In genomic region chr3:195771651-195772300, GRCh38 we compare ENCODE assay signal across 31 cellular contexts. TPM values are rescaled to one million over a fixed set of nuclear protein-coding genes. Genes with fewer than 3 reads are reported as not detected.
A peak's percentile ranks its signal among the peaks of the same experiment; 100 is the strongest.
DNase-seq lines count a peak whose midpoint lies in the region; ATAC-seq and TF ChIP-seq lines count a peak whose summit lies in the region.
"Had no signal": no experiment of that assay in that cellular context is flagged by ENCODE, and none has a peak within 500 bp of the region (broad histone marks: within the 10 kb centered on the region; RNA-seq: fewer than 3 reads in every experiment).

No MANE protein-coding gene starts in this region.

- H3K27me3 Mint-ChIP-seq in activated T-cell treated with anti-CD3 and anti-CD28 coated beads, Interleukin-2, amount 50 U/mL, for 24 hours, result no peaks in the 10 kb centered on the region
- no peaks in the 10 kb centered on the region for H3K27me3 Mint-ChIP-seq in activated CD8-positive, alpha-beta T cell treated with anti-CD3 and anti-CD28 coated beads, Interleukin-2, amount 10 ng/mL, durations not matched to agents 7 days and 5 days (ENCODE audit: low read depth)
- H3K27me3 Mint-ChIP-seq: activated CD4-positive, alpha-beta memory T cell treated with anti-CD3 and anti-CD28 coated beads, Interleukin-2, amount 10 ng/mL, durations not matched to agents 7 days and 5 days; CD4-positive, alpha-beta T cell; T-cell had no signal

- no peaks in the 10 kb centered on the region for H3K36me3 ChIP-seq in upper lobe of right lung
- H3K36me3 ChIP-seq: MG63, ovary, thoracic aorta had no signal

- H3K4me3 ChIP-seq in upper lobe of right lung, result no peak overlapping the region
- H3K4me3 ChIP-seq: hepatocyte, MG63, ovary, skin epidermis, thoracic aorta had no signal

- no peaks in the 10 kb centered on the region for H3K9me3 Mint-ChIP-seq in activated T-cell treated with anti-CD3 and anti-CD28 coated beads, Interleukin-2, amount 50 U/mL, for 24 hours
- no peaks in the 10 kb centered on the region for H3K9me3 Mint-ChIP-seq in activated CD8-positive, alpha-beta T cell treated with anti-CD3 and anti-CD28 coated beads, Interleukin-2, amount 10 ng/mL, durations not matched to agents 7 days and 5 days (ENCODE audit: insufficient read depth)
- H3K9me3 Mint-ChIP-seq: CD4-positive, alpha-beta T cell had no signal

- intact Hi-C loops in left colon (cut with DNase I, micrococcal nuclease) (no loop called here), upper lobe of right lung (cut with DNase I) (no loop called here)

- no peaks in the 10 kb centered on the region for H3K9me3 ChIP-seq in upper lobe of right lung
- H3K9me3 ChIP-seq: MG63, ovary, thoracic aorta had no signal

- no peak overlapping the region for H3K27ac ChIP-seq in upper lobe of right lung
- H3K27ac ChIP-seq: hepatocyte, HL-60, KMS-11, ovary, RWPE1, skin epidermis, thoracic aorta had no signal

- no peaks in the 10 kb centered on the region for H3K4me1 ChIP-seq in upper lobe of right lung

- TF ChIP-seq CTCF in upper lobe of right lung (IDR thresholded peaks at IDR 0.05), result no peak

- POLR2A ChIA-PET in activated CD8-positive, alpha-beta T cell treated with anti-CD3 and anti-CD28 coated beads, Interleukin-2, amount 10 ng/mL, durations not matched to agents 7 days and 5 days (lab: Charles Lee), result no interaction called here

- no peaks in the 10 kb centered on the region for H3K4me1 Mint-ChIP-seq in activated T-cell treated with anti-CD3 and anti-CD28 coated beads, Interleukin-2, amount 50 U/mL, for 24 hours (ENCODE audit: low read depth)
- no peaks in the 10 kb centered on the region for H3K4me1 Mint-ChIP-seq in activated CD8-positive, alpha-beta T cell treated with anti-CD3 and anti-CD28 coated beads, Interleukin-2, amount 10 ng/mL, durations not matched to agents 7 days and 5 days (ENCODE audit: low read depth)
- H3K4me1 Mint-ChIP-seq: activated CD4-positive, alpha-beta memory T cell treated with anti-CD3 and anti-CD28 coated beads, Interleukin-2, amount 10 ng/mL, durations not matched to agents 7 days and 5 days; nephron; T-cell had no signal

- H3K4me3 Mint-ChIP-seq in activated T-cell treated with anti-CD3 and anti-CD28 coated beads, Interleukin-2, amount 50 U/mL, for 24 hours, result no peak overlapping the region
- H3K4me3 Mint-ChIP-seq in activated CD8-positive, alpha-beta T cell treated with anti-CD3 and anti-CD28 coated beads, Interleukin-2, amount 10 ng/mL, durations not matched to agents 7 days and 5 days, result peak overlapping the region; percentile 56
- H3K4me3 Mint-ChIP-seq: activated CD4-positive, alpha-beta memory T cell treated with anti-CD3 and anti-CD28 coated beads, Interleukin-2, amount 10 ng/mL, durations not matched to agents 7 days and 5 days; CD4-positive, alpha-beta T cell; nephron; T-cell had no signal

- CTCF ChIA-PET in activated CD8-positive, alpha-beta T cell treated with anti-CD3 and anti-CD28 coated beads, Interleukin-2, amount 10 ng/mL, durations not matched to agents 7 days and 5 days (lab: Charles Lee), result interaction anchor here (0.6 to 1.6 kb wide), 2 partner anchors 79 to 384 kb away, joined by 3 to 4 read pairs; no protein-coding TSS in a partner anchor

- H3K27ac Mint-ChIP-seq in activated T-cell treated with anti-CD3 and anti-CD28 coated beads, Interleukin-2, amount 50 U/mL, for 24 hours, result peak overlapping the region; percentile 69
- peak overlapping the region; percentile 81 for H3K27ac Mint-ChIP-seq in activated CD8-positive, alpha-beta T cell treated with anti-CD3 and anti-CD28 coated beads, Interleukin-2, amount 10 ng/mL, durations not matched to agents 7 days and 5 days
- H3K27ac Mint-ChIP-seq: activated CD4-positive, alpha-beta memory T cell treated with anti-CD3 and anti-CD28 coated beads, Interleukin-2, amount 10 ng/mL, durations not matched to agents 7 days and 5 days; CD4-positive, alpha-beta T cell; nephron; T-cell had no signal

- no peaks in the 10 kb centered on the region for H3K36me3 Mint-ChIP-seq in activated T-cell treated with anti-CD3 and anti-CD28 coated beads, Interleukin-2, amount 50 U/mL, for 24 hours (ENCODE audit: low read depth)
- H3K36me3 Mint-ChIP-seq in activated CD8-positive, alpha-beta T cell treated with anti-CD3 and anti-CD28 coated beads, Interleukin-2, amount 10 ng/mL, durations not matched to agents 7 days and 5 days (ENCODE audit: low read depth), result peaks cover 3% of the 10 kb centered on the region
- H3K36me3 Mint-ChIP-seq: T-cell had no signal

- ATAC-seq in activated CD8-positive, alpha-beta T cell treated with anti-CD3 and anti-CD28 coated beads, Interleukin-2, amount 10 ng/mL, durations not matched to agents 7 days and 5 days, result peak; percentile 27
- ATAC-seq in left colon (peak; percentile 23), upper lobe of right lung (no peak), HG03354 (IDR thresholded peaks at IDR 0.05; ENCODE audit: poor library complexity, severe bottlenecking, unreplicated experiment) (no peak)
- ATAC-seq: T-cell had no signal

- DNase-seq in activated T-cell treated with anti-CD3 and anti-CD28 coated beads, Interleukin-2, amount 50 U/mL, for 24 hours, result no peak
- no peak for DNase-seq in activated T-cell treated with anti-CD3 and anti-CD28 coated beads, Interleukin-2, amount 50 U/mL, for 1 hour
- no peak for DNase-seq in activated CD8-positive, alpha-beta T cell treated with anti-CD3 and anti-CD28 coated beads, Interleukin-2, amount 10 ng/mL, durations not matched to agents 7 days and 5 days
- DNase-seq in left colon (no peak), upper lobe of right lung (peak; percentile 38), amniotic stem cell (lab: John Stamatoyannopoulos, UW) (no peak)
- DNase-seq in effector CD8-positive, alpha-beta T cell (lab: John Stamatoyannopoulos, UW), result no peak
- DNase-seq: activated CD4-positive, alpha-beta memory T cell treated with anti-CD3 and anti-CD28 coated beads, Interleukin-2, amount 10 ng/mL, durations not matched to agents 7 days and 5 days; activated effector memory CD4-positive, alpha-beta T cell treated with anti-CD3 and anti-CD28 coated beads, Interleukin-2, amount 50 U/mL, for 16 hours; activated T-cell treated with anti-CD3 and anti-CD28 coated beads for 4 hours; dermis blood vessel endothelial cell; MG63; NCI-H1105; NCI-H187 treated with DMSO at 0.1 percent for 48 hours; NCI-H2171 treated with DMSO at 0.1 percent for 48 hours; NCI-H510A; retina; stimulated activated naive CD4-positive, alpha-beta T cell had no signal

- no peaks in the 10 kb centered on the region for H3K27me3 ChIP-seq in upper lobe of right lung
- H3K27me3 ChIP-seq: hepatocyte, MG63, ovary had no signal

RNA-seq across cellular contexts. Expression of gene MUC4, which starts 40.0 kb away (rescaled TPM):
- total RNA-seq in activated CD8-positive, alpha-beta T cell treated with anti-CD3 and anti-CD28 coated beads, Interleukin-2, amount 10 ng/mL, durations not matched to agents 7 days and 5 days, result under 1 TPM in 1 of 2 experiments, not detected in 1; 0.05 TPM
- 100 to 1,000 TPM; 114 to 356 TPM for total RNA-seq in left colon
- total RNA-seq in upper lobe of right lung, result 1.1 TPM
- total RNA-seq: CD4-positive, alpha-beta T cell; lung microvascular endothelial cell; SK-MEL-5; thoracic aorta had no signal

RNA-seq across cellular contexts. Expression of gene MUC20, which starts 51.0 kb away (rescaled TPM):
- 1 to 10 TPM in 1 of 2 experiments, under 1 TPM in 1; 0.53 to 1.7 TPM for total RNA-seq in activated CD8-positive, alpha-beta T cell treated with anti-CD3 and anti-CD28 coated beads, Interleukin-2, amount 10 ng/mL, durations not matched to agents 7 days and 5 days
- total RNA-seq in left colon (100 to 1,000 TPM; 110 to 115 TPM), upper lobe of right lung (14.7 TPM)
- total RNA-seq: SK-MEL-5 had no signal

Comparison
In these comparisons a context has a peak if more than half of its experiments do, and no peak if none do; other contexts are left out.
1. ATAC-seq: peak in activated CD8-positive, alpha-beta T cell treated with anti-CD3 and anti-CD28 coated beads, Interleukin-2, amount 10 ng/mL, durations not matched to agents 7 days and 5 days (single experiment) and left colon (single experiment); none in upper lobe of right lung (single experiment) and HG03354 (single experiment).
2. RNA of gene MUC4, which starts 40.0 kb away (total RNA-seq): 114 to 356 TPM in left colon; 1.1 TPM in upper lobe of right lung (single experiment) and 0.05 TPM in activated CD8-positive, alpha-beta T cell treated with anti-CD3 and anti-CD28 coated beads, Interleukin-2, amount 10 ng/mL, durations not matched to agents 7 days and 5 days; every median in the first group is over 10 times any median in the second.